ENCODE assay signal across 9 cellular contexts in the genomic region with DNA sequence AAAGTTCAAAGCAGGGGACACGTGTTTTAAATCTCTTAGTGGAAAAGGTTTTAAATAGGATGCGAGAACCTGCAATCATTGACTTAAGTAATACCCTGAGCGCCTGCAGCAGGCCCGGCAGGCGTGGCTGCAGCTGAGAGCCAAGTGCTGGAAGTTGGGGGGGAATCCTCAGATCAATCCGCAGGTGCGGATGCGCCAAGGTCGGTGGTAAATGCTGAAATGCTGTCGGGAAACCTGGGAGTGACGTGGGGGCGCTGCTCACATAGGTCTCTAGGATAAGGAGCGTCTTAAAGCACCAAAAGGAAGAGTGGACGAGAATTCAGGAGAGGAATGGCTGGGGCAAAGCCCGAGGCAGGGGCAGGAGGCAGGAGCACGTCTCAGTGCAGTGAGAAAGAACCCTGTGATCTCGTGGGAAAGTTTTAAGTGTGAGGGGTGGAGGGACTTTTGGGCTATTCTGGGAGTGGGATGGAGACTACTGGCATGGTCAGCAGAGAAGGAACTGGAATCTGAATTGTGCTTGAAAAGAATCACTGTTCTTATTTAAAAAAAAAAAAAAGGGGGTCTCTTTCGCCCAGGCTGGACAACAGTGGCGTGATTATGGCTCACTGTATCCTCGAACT. TPM values are rescaled to one million over a fixed set of nuclear protein-coding genes. Genes with fewer than 3 reads are reported as not detected.
DNase-seq lines count a peak whose midpoint lies in the region; ATAC-seq and TF ChIP-seq lines count a peak whose summit lies in the region.
"Had no signal": no experiment of that assay in that cellular context is flagged by ENCODE, and none has a peak within 500 bp of the region (broad histone marks: within the 10 kb centered on the region; RNA-seq: fewer than 3 reads in every experiment).

No MANE protein-coding gene starts in this region.

- H3K4me1 ChIP-seq in NT2/D1 (ENCODE audit: insufficient read depth, insufficient read length) (peaks cover 2% of the 10 kb centered on the region), smooth muscle cell (ENCODE audit: low read depth) (peaks cover 31% of the 10 kb centered on the region)

- peaks cover 43% of the 10 kb centered on the region for H3K79me2 ChIP-seq in smooth muscle cell (ENCODE audit: low read depth)

- H3F3A ChIP-seq in smooth muscle cell (ENCODE audit: low read depth): peaks cover 30% of the 10 kb centered on the region

- peaks cover 32% of the 10 kb centered on the region for H4K20me1 ChIP-seq in smooth muscle cell (ENCODE audit: low read depth)

- TF ChIP-seq CTCF in astrocyte of the cerebellum (IDR thresholded peaks at IDR 0.05; ENCODE audit: low read depth, low read length, missing control alignments) (peak; percentile 21), smooth muscle cell (IDR thresholded peaks at IDR 0.05; ENCODE audit: borderline replicate concordance, insufficient read depth, poor library complexity, severe bottlenecking) (no peak)

- H3K9me3 ChIP-seq in NT2/D1 (ENCODE audit: insufficient read depth, low read length) (no peaks in the 10 kb centered on the region), smooth muscle cell (replicated peaks; ENCODE audit: low read depth) (no peaks in the 10 kb centered on the region)

- H3K4me3 ChIP-seq in NT2/D1 (ENCODE audit: insufficient read length, low read depth) (peak overlapping the region; percentile 65), astrocyte of the cerebellum (ENCODE audit: low read depth, low read length) (peak overlapping the region; percentile 70), smooth muscle cell (peak overlapping the region; percentile 77)

- peak overlapping the region; percentile 81 for H2AFZ ChIP-seq in smooth muscle cell (ENCODE audit: low read depth)

- ATAC-seq in HG02642 (IDR thresholded peaks at IDR 0.05; ENCODE audit: poor library complexity, unreplicated experiment) (peak; percentile 1), HG03108 (IDR thresholded peaks at IDR 0.05; ENCODE audit: unreplicated experiment) (no peak), HG03378 (IDR thresholded peaks at IDR 0.05; ENCODE audit: unreplicated experiment) (no peak)

- peak overlapping the region; percentile 100 for H3K4me2 ChIP-seq in smooth muscle cell

- peak overlapping the region; percentile 87 for H3K27ac ChIP-seq in smooth muscle cell (ENCODE audit: low read depth)

- H3K9ac ChIP-seq in NT2/D1 (ENCODE audit: insufficient read length, low read depth) (peak overlapping the region; percentile 94), smooth muscle cell (ENCODE audit: low read depth) (peak overlapping the region; percentile 80)

- in situ Hi-C loops in astrocyte of the cerebellum (cut with HindIII; ENCODE audit: low sequenced_read_pairs): no loop called here

- peak; percentile 76 for DNase-seq in COLO668 (lab: John Stamatoyannopoulos, UW; ENCODE audit: unreplicated experiment)
- peak; percentile 36 for DNase-seq in NT2/D1 (ENCODE audit: low read depth, low spot score)
- DNase-seq in astrocyte of the cerebellum (ENCODE audit: low read depth): no peak
- peak; percentile 66 for DNase-seq in iPS-NIHi11 (ENCODE audit: low spot score)
- no peak for DNase-seq in smooth muscle cell (lab: John Stamatoyannopoulos, UW; ENCODE audit: unreplicated experiment)

- H3K27me3 ChIP-seq in NT2/D1 (ENCODE audit: insufficient read depth, insufficient read length) (no peaks in the 10 kb centered on the region), smooth muscle cell (ENCODE audit: low read depth) (no peaks in the 10 kb centered on the region)

- peaks cover 21% of the 10 kb centered on the region for H3K36me3 ChIP-seq in NT2/D1 (ENCODE audit: insufficient read depth, insufficient read length, low read length)
- no peaks in the 10 kb centered on the region for H3K36me3 ChIP-seq in smooth muscle cell (ENCODE audit: low read depth)

- WGBS in smooth muscle cell (ENCODE audit: low lambda C conversion rate): 15% methylated on average over 20 of the region's 20 CpGs

RNA-seq across cellular contexts. Expression of gene CDCA4, which starts 0.9 kb away (rescaled TPM):
- 15.1 and 16.4 TPM in 2 replicates for total RNA-seq in smooth muscle cell
- 19.8 and 23.5 TPM in 2 replicates for polyA plus RNA-seq in smooth muscle cell

RNA-seq across cellular contexts. Expression of gene CLBA1, which starts 36.2 kb away (rescaled TPM):
- total RNA-seq in smooth muscle cell: 5.0 and 7.4 TPM in 2 replicates
- polyA plus RNA-seq in smooth muscle cell: 8.1 and 8.7 TPM in 2 replicates

RNA-seq across cellular contexts. Expression of gene GPR132, which starts 43.5 kb away (rescaled TPM):
- total RNA-seq in smooth muscle cell: 0.18 TPM in 1 of 2 replicates, not detected in the other
- 0.62 and 1.6 TPM in 2 replicates for polyA plus RNA-seq in smooth muscle cell
- total RNA-seq: NCI-H460 had no signal

RNA-seq across cellular contexts. Expression of gene AHNAK2, which starts 43.6 kb away (rescaled TPM):
- 49.7 and 53.8 TPM in 2 replicates for total RNA-seq in smooth muscle cell
- polyA plus RNA-seq in smooth muscle cell: 10.3 and 26.8 TPM in 2 replicates

Comparison
In these comparisons a context has a peak if more than half of its experiments do, and no peak if none do; other contexts are left out.
1. DNase-seq: peak in COLO668 (single experiment), NT2/D1 (single experiment) and iPS-NIHi11 (single experiment); none in astrocyte of the cerebellum (single experiment) and smooth muscle cell (single experiment).
2. Peak in every context shown above with its lines, with median percentiles within 50 percentile points of each other: H3K4me3 ChIP-seq.